18 cellular contexts compared by ENCODE assay signal in the genomic region with DNA sequence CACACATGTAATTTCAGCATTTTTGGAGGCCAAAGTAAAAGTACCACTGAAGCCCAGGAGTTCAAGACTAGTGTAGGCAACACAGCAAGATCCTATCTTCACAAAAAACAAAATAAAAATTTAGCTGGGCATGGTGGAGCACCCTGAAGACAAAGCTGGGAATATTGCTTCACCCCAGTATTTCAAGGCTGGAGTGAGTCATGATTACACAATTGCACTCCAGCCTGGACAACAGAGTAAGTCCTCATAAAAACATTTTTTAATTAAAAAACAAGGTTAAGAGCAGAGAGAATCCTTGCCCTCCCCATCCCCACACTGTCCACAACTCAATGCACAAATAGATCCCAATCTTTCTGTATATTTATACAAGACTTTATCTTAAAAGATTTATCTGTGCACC.
"Had no signal": no experiment of that assay in that cellular context is flagged by ENCODE, and none has a peak within 500 bp of the region (broad histone marks: within the 10 kb centered on the region; RNA-seq: fewer than 3 reads in every experiment).

No MANE protein-coding gene starts in this region.

- H3K4me1 Mint-ChIP-seq: endodermal cell; naive thymus-derived CD4-positive, alpha-beta T cell; neural progenitor cell had no signal

- H3K27me3 Mint-ChIP-seq: activated naive CD8-positive, alpha-beta T cell; progenitor cell of endocrine pancreas; type B pancreatic cell had no signal

- ATAC-seq: left cardiac atrium; naive thymus-derived CD4-positive, alpha-beta T cell; right cardiac atrium had no signal

- H3K4me3 Mint-ChIP-seq: activated naive CD8-positive, alpha-beta T cell; endodermal cell; naive thymus-derived CD4-positive, alpha-beta T cell; neural progenitor cell; type B pancreatic cell had no signal

- H3K4me3 ChIP-seq: colonic mucosa, neural progenitor cell, stomach had no signal

- H3K27ac Mint-ChIP-seq: activated naive CD8-positive, alpha-beta T cell; endodermal cell; neural progenitor cell; progenitor cell of endocrine pancreas; type B pancreatic cell had no signal

- H3K9me3 Mint-ChIP-seq: endodermal cell, neural progenitor cell, type B pancreatic cell had no signal

- DNase-seq: activated CD4-positive, alpha-beta T cell treated with anti-CD3 and anti-CD28 coated beads, Interleukin-2, amount 50 U/mL, for 48 hours; amniotic stem cell; caudate nucleus; colonic mucosa; endodermal cell; left cardiac atrium; mesendoderm; naive thymus-derived CD4-positive, alpha-beta T cell; right cardiac atrium; small intestine; stimulated activated CD4-positive, alpha-beta T cell treated with anti-CD3 and anti-CD28 coated beads, Interleukin-15, amount 100 ng/mL, for 24 hours; stimulated activated CD4-positive, alpha-beta T cell treated with anti-CD3 and anti-CD28 coated beads, Interleukin-2, amount 100 ng/mL, for 48 hours; stomach; T-helper 2 cell had no signal
